17 cellular contexts compared by ENCODE assay signal in the genomic region with DNA sequence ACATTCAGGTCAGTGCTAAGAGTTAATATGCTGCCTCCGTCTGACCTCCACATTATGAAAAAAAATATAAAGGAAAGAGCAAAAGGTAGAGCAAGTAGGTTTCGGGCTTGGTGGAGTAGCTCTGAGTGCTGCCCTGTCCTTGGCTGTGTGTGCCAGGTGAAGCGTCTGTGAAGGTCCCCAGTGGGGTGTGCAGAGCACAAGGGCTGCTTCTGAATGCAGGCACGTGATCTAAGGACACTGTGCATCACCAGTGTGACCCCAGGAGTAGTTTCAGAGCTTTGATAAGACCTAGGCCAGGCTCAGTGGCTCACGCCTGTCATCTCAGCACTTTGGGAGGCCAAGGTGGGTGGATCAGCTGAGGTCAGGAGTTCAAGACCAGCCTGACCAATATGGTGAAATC. TPM values are rescaled to one million over a fixed set of nuclear protein-coding genes. Genes with fewer than 3 reads are reported as not detected.
DNase-seq lines count a peak whose midpoint lies in the region; ATAC-seq and TF ChIP-seq lines count a peak whose summit lies in the region.
"Had no signal": no experiment of that assay in that cellular context is flagged by ENCODE, and none has a peak within 500 bp of the region (broad histone marks: within the 10 kb centered on the region; RNA-seq: fewer than 3 reads in every experiment).

No MANE protein-coding gene starts in this region.

- no peak for TF ChIP-seq POLR2A in esophagus muscularis mucosa (IDR thresholded peaks at IDR 0.05; ENCODE audit: low read depth)

- peaks cover 48% of the 10 kb centered on the region for H3K4me1 Mint-ChIP-seq in nephron

- intact Hi-C loops in esophagus muscularis mucosa (cut with DNase I): loop anchor here (10.0 kb wide), 1 partner anchor 264 kb away; no protein-coding TSS in a partner anchor

- H3K36me3 Mint-ChIP-seq in nephron (ENCODE audit: low read depth): no peaks in the 10 kb centered on the region
- H3K36me3 Mint-ChIP-seq: naive thymus-derived CD8-positive, alpha-beta T cell had no signal

- H3K36me3 ChIP-seq in esophagus muscularis mucosa (no peaks in the 10 kb centered on the region), thoracic aorta (no peaks in the 10 kb centered on the region)
- H3K36me3 ChIP-seq: SJSA1 had no signal

- H3K4me3 ChIP-seq in esophagus muscularis mucosa (peak overlapping the region in 1 of 4 donors; percentile 49), thoracic aorta (peak overlapping the region; percentile 62)
- H3K4me3 ChIP-seq: SJSA1 had no signal

- no peak for ATAC-seq in thoracic aorta (ENCODE audit: insufficient number of reproducible peaks, low FRiP score, low read depth)
- ATAC-seq in HG03442 (IDR thresholded peaks at IDR 0.05; ENCODE audit: unreplicated experiment): no peak
- no peak for ATAC-seq in GM19455 (IDR thresholded peaks at IDR 0.05; ENCODE audit: unreplicated experiment)
- ATAC-seq: naive thymus-derived CD8-positive, alpha-beta T cell had no signal

- H3K27ac ChIP-seq in VCaP (peak overlapping the region; percentile 40; the same call in 1 of the 2 replicates), esophagus muscularis mucosa (replicated peaks in 1 of 4) (peak overlapping the region; percentile 87 to 95 (median 90)), thoracic aorta (peak overlapping the region; percentile 60 to 72)
- H3K27ac ChIP-seq: SJSA1 had no signal

- H3K27me3 Mint-ChIP-seq in nephron (ENCODE audit: low read depth): peaks cover 4% of the 10 kb centered on the region

- H3K4me3 Mint-ChIP-seq in nephron: peak overlapping the region in 1 of 3 experiments; percentile 42
- H3K4me3 Mint-ChIP-seq: naive thymus-derived CD8-positive, alpha-beta T cell had no signal

- H3K27ac Mint-ChIP-seq in nephron: peak overlapping the region; percentile 38 to 90 (median 39)
- H3K27ac Mint-ChIP-seq: B cell had no signal

- DNase-seq in esophagus muscularis mucosa (ENCODE audit: extremely low spot score) (peak; percentile 82), thoracic aorta (ENCODE audit: low spot score) (no peak), NCI-H774 (lab: John Stamatoyannopoulos, UW) (no peak)
- DNase-seq: activated CD4-positive, CD25-positive, alpha-beta regulatory T cell treated with anti-CD3 and anti-CD28 coated beads, Interleukin-2, amount 50 U/mL, for 72 hours; activated naive CD4-positive, alpha-beta T cell treated with Interleukin-2 at 50 U/mL for 16 hours; DMS 273 treated with DMSO at 0.1 percent for 48 hours; GF-D8; mammary epithelial cell; naive thymus-derived CD8-positive, alpha-beta T cell; NCI-H1930; NCI-H446 had no signal

- WGBS in esophagus muscularis mucosa: 75% methylated on average over 4 of the region's 5 CpGs

- no peak for TF ChIP-seq EP300 in esophagus muscularis mucosa (IDR thresholded peaks at IDR 0.05)

- TF ChIP-seq CTCF in VCaP (conservative IDR thresholded peaks at IDR 0.05): no peak
- no peak for TF ChIP-seq CTCF in esophagus muscularis mucosa (IDR thresholded peaks at IDR 0.05)
- no peak for TF ChIP-seq CTCF in nephron (IDR thresholded peaks at IDR 0.05; ENCODE audit: unreplicated experiment in 3 of 3)
- no peak for TF ChIP-seq CTCF in thoracic aorta (IDR thresholded peaks at IDR 0.05)

- H3K27me3 ChIP-seq in esophagus muscularis mucosa (no peaks in the 10 kb centered on the region), thoracic aorta (replicated peaks; ENCODE audit: insufficient read depth) (no peaks in the 10 kb centered on the region)
- H3K27me3 ChIP-seq: SJSA1 had no signal

- H3K4me1 ChIP-seq in esophagus muscularis mucosa: peaks cover 35 to 48% (median 46%) of the 10 kb centered on the region in 4 donors
- peaks cover 20 to 39% of the 10 kb centered on the region in 2 donors for H3K4me1 ChIP-seq in thoracic aorta (ENCODE audit: control insufficient read depth in 1 of 2, low read depth in 2 of 2)
- H3K4me1 ChIP-seq: SJSA1 had no signal

- no peaks in the 10 kb centered on the region for H3K9me3 ChIP-seq in esophagus muscularis mucosa
- no peaks in the 10 kb centered on the region for H3K9me3 ChIP-seq in thoracic aorta
- H3K9me3 ChIP-seq: SJSA1 had no signal

- H3K9me3 Mint-ChIP-seq in nephron: no peaks in the 10 kb centered on the region
- H3K9me3 Mint-ChIP-seq: naive thymus-derived CD8-positive, alpha-beta T cell had no signal

RNA-seq across cellular contexts. Expression of a gene that starts 36.0 kb away (rescaled TPM):
- total RNA-seq in esophagus muscularis mucosa: 100 to 1,000 TPM; 114 to 145 (median 123) TPM
- total RNA-seq in thoracic aorta: 100 to 1,000 TPM; 170 to 201 TPM

Comparison
In these comparisons a context has a peak if more than half of its experiments do, and no peak if none do; other contexts are left out.
1. H3K27ac ChIP-seq: peak in every context shown above with its lines; median percentile 90 in esophagus muscularis mucosa; 66 in thoracic aorta; 40 in VCaP.